ENCODE assay signal across 37 cellular contexts in the genomic region with DNA sequence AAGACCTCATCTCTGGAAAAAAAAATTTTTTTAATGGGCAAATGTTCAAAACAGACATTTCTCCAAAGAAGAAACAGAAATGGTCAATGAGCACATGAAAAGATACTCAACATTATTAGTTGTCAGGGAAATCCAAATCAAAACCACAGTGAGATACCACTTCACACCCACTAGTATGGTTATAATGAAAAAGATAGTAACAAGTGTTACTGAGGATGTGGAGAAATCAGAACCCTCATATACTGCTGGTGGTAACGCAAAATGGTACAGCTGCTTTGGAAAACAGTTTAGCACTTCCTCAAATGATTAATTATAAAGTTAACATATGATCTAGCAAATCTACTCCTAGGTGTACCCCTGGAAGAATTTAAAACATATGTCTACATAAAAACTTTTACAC. TPM values are rescaled to one million over a fixed set of nuclear protein-coding genes. Genes with fewer than 3 reads are reported as not detected.
"Had no signal": no experiment of that assay in that cellular context is flagged by ENCODE, and none has a peak within 500 bp of the region (broad histone marks: within the 10 kb centered on the region; RNA-seq: fewer than 3 reads in every experiment).

No MANE protein-coding gene starts in this region.

- H3K4me1 Mint-ChIP-seq: activated B cell treated with CpG ODN at 0.5 μM for 24 hours; activated CD4-positive, alpha-beta T cell treated with anti-CD3 and anti-CD28 coated beads, Interleukin-2, amount 10 ng/mL, durations not matched to agents 24 days and 14 days; activated naive CD8-positive, alpha-beta T cell treated with anti-CD3 and anti-CD28 coated beads for 36 hours; activated T-helper 17 cell treated with anti-CD3 and anti-CD28 coated beads, Interleukin-2, amount 50 U/mL, for 72 hours; brain had no signal

- ATAC-seq: activated CD8-positive, alpha-beta T cell treated with anti-CD3 and anti-CD28 coated beads for 36 hours; activated T-cell treated with anti-CD3 and anti-CD28 coated beads, Interleukin-2, amount 50 U/mL, for 4 hours; activated T-cell treated with anti-CD3 and anti-CD28 coated beads, Interleukin-2, amount 50 U/mL, for 72 hours; activated T-helper 17 cell treated with anti-CD3 and anti-CD28 coated beads, Interleukin-2, amount 50 U/mL, for 72 hours had no signal

- H3K4me3 ChIP-seq: ascending aorta, cardiac muscle cell had no signal

- H3K4me3 Mint-ChIP-seq: activated B cell treated with CpG ODN at 0.5 μM for 24 hours; activated CD4-positive, alpha-beta memory T cell treated with anti-CD3 and anti-CD28 coated beads for 36 hours; activated CD4-positive, alpha-beta T cell treated with anti-CD3 and anti-CD28 coated beads, Interleukin-2, amount 10 ng/mL, durations not matched to agents 24 days and 14 days; activated CD8-positive, alpha-beta T cell treated with anti-CD3 and anti-CD28 coated beads for 36 hours; activated naive CD4-positive, alpha-beta T cell treated with anti-CD3 and anti-CD28 coated beads for 36 hours; activated naive CD8-positive, alpha-beta T cell treated with anti-CD3 and anti-CD28 coated beads for 36 hours; activated T-cell treated with anti-CD3 and anti-CD28 coated beads, Interleukin-2, amount 50 U/mL, for 4 hours; activated T-cell treated with anti-CD3 and anti-CD28 coated beads, Interleukin-2, amount 50 U/mL, for 72 hours; activated T-helper 1 cell treated with anti-CD3 and anti-CD28 coated beads, Interleukin-12 subunit alpha, Interleukin-12 subunit beta, Interleukin-2, Interleukin-4 antibody, amounts not matched to agents 30 ng/mL and 10 ng/mL and 1 ng/mL, durations not matched to agents 14 hours and 24 hours and 36 hours; activated T-helper 17 cell treated with anti-CD3 and anti-CD28 coated beads, Interleukin-2, amount 50 U/mL, for 72 hours; brain; T-helper 1 cell treated with Interleukin-12 subunit alpha and Interleukin-12 subunit beta and Interleukin-4 antibody, amounts not matched to agents 30 μg/mL and 1 μg/mL, for 36 hours; T-helper 2 cell treated with Interferon-gamma antibody and Interleukin-4, amounts not matched to agents 5 μg/mL and 100 μg/mL, for 36 hours had no signal

- H3K27ac ChIP-seq: ascending aorta, cardiac muscle cell, VCaP had no signal

- DNase-seq: activated B cell treated with CpG ODN at 0.5 μM for 24 hours; activated CD4-positive, alpha-beta memory T cell treated with anti-CD3 and anti-CD28 coated beads for 36 hours; activated CD4-positive, alpha-beta T cell treated with anti-CD3 and anti-CD28 coated beads for 4 hours; activated CD4-positive, alpha-beta T cell treated with anti-CD3 and anti-CD28 coated beads, Interleukin-2, amount 10 ng/mL, durations not matched to agents 24 days and 14 days; activated CD4-positive, alpha-beta T cell treated with anti-CD3 and anti-CD28 coated beads, Interleukin-2, amount 50 U/mL, for 1 hour; activated CD4-positive, alpha-beta T cell treated with anti-CD3 and anti-CD28 coated beads, Interleukin-2, amount 50 U/mL, for 4 hours; activated CD4-positive, CD25-positive, alpha-beta regulatory T cell treated with anti-CD3 and anti-CD28 coated beads, Interleukin-2, amount 50 U/mL, for 72 hours; activated CD8-positive, alpha-beta memory T cell treated with anti-CD3 and anti-CD28 coated beads, Interleukin-2, amount 50 U/mL, for 4 hours; activated CD8-positive, alpha-beta T cell treated with anti-CD3 and anti-CD28 coated beads for 36 hours; activated effector memory CD4-positive, alpha-beta T cell treated with anti-CD3 and anti-CD28 coated beads, Interleukin-2, amount 50 U/mL, for 16 hours; activated gamma-delta T cell treated with Interleukin-2 at 50 U/mL for 16 hours; activated naive CD4-positive, alpha-beta T cell; activated naive CD4-positive, alpha-beta T cell treated with anti-CD3 and anti-CD28 coated beads for 36 hours; activated naive CD4-positive, alpha-beta T cell treated with anti-CD3 and anti-CD28 coated beads, Interleukin-2, amount 50 U/mL, for 16 hours; activated naive CD8-positive, alpha-beta T cell treated with anti-CD3 and anti-CD28 coated beads for 36 hours; activated T-cell treated with anti-CD3 and anti-CD28 coated beads for 4 hours; activated T-cell treated with anti-CD3 and anti-CD28 coated beads, Interleukin-2, amount 50 U/mL, for 1 hour; activated T-cell treated with anti-CD3 and anti-CD28 coated beads, Interleukin-2, amount 50 U/mL, for 4 hours; activated T-cell treated with anti-CD3 and anti-CD28 coated beads, Interleukin-2, amount 50 U/mL, for 72 hours; amygdala; anterior cingulate cortex; caudate nucleus; SW 1271; T-helper 1 cell; T-helper 9 cell had no signal

- FAIRE-seq: bronchial epithelial cell, TTC549 had no signal

- H3K27me3 ChIP-seq: ascending aorta, cardiac muscle cell had no signal

- H3K4me1 ChIP-seq: ascending aorta had no signal

- H3K9me3 ChIP-seq: ascending aorta had no signal

- H3K36me3 ChIP-seq: ascending aorta, cardiac muscle cell had no signal

- H3K9me3 Mint-ChIP-seq: activated B cell treated with CpG ODN at 0.5 μM for 24 hours; activated CD4-positive, alpha-beta memory T cell treated with anti-CD3 and anti-CD28 coated beads for 36 hours; activated CD4-positive, alpha-beta T cell treated with anti-CD3 and anti-CD28 coated beads, Interleukin-2, amount 10 ng/mL, durations not matched to agents 24 days and 14 days; activated CD8-positive, alpha-beta T cell treated with anti-CD3 and anti-CD28 coated beads for 36 hours; activated naive CD4-positive, alpha-beta T cell treated with anti-CD3 and anti-CD28 coated beads for 36 hours; activated naive CD4-positive, alpha-beta T cell treated with anti-CD3 and anti-CD28 coated beads, Interleukin-2, amount 50 U/mL, for 72 hours; activated naive CD8-positive, alpha-beta T cell treated with anti-CD3 and anti-CD28 coated beads for 36 hours; activated T-cell treated with anti-CD3 and anti-CD28 coated beads, Interleukin-2, amount 50 U/mL, for 4 hours; activated T-cell treated with anti-CD3 and anti-CD28 coated beads, Interleukin-2, amount 50 U/mL, for 72 hours; activated T-helper 1 cell treated with anti-CD3 and anti-CD28 coated beads, Interleukin-12 subunit alpha, Interleukin-12 subunit beta, Interleukin-2, Interleukin-4 antibody, amounts not matched to agents 30 ng/mL and 10 ng/mL and 1 ng/mL, durations not matched to agents 14 hours and 24 hours and 36 hours; brain; T-helper 1 cell treated with Interleukin-12 subunit alpha and Interleukin-12 subunit beta and Interleukin-4 antibody, amounts not matched to agents 30 μg/mL and 1 μg/mL, for 36 hours; T-helper 2 cell treated with Interferon-gamma antibody and Interleukin-4, amounts not matched to agents 5 μg/mL and 100 μg/mL, for 36 hours had no signal

- H3K27ac Mint-ChIP-seq: activated B cell treated with CpG ODN at 0.5 μM for 24 hours; activated CD4-positive, alpha-beta memory T cell treated with anti-CD3 and anti-CD28 coated beads for 36 hours; activated CD4-positive, alpha-beta T cell treated with anti-CD3 and anti-CD28 coated beads, Interleukin-2, amount 10 ng/mL, durations not matched to agents 24 days and 14 days; activated CD8-positive, alpha-beta T cell treated with anti-CD3 and anti-CD28 coated beads for 36 hours; activated naive CD4-positive, alpha-beta T cell treated with anti-CD3 and anti-CD28 coated beads for 36 hours; activated naive CD4-positive, alpha-beta T cell treated with anti-CD3 and anti-CD28 coated beads, Interleukin-2, amount 50 U/mL, for 72 hours; activated naive CD8-positive, alpha-beta T cell treated with anti-CD3 and anti-CD28 coated beads for 36 hours; activated T-cell treated with anti-CD3 and anti-CD28 coated beads, Interleukin-2, amount 50 U/mL, for 72 hours; activated T-helper 1 cell treated with anti-CD3 and anti-CD28 coated beads, Interleukin-12 subunit alpha, Interleukin-12 subunit beta, Interleukin-2, Interleukin-4 antibody, amounts not matched to agents 30 ng/mL and 10 ng/mL and 1 ng/mL, durations not matched to agents 14 hours and 24 hours and 36 hours; activated T-helper 17 cell treated with anti-CD3 and anti-CD28 coated beads, Interleukin-2, amount 50 U/mL, for 72 hours; brain; T-helper 1 cell treated with Interleukin-12 subunit alpha and Interleukin-12 subunit beta and Interleukin-4 antibody, amounts not matched to agents 30 μg/mL and 1 μg/mL, for 36 hours; T-helper 2 cell treated with Interferon-gamma antibody and Interleukin-4, amounts not matched to agents 5 μg/mL and 100 μg/mL, for 36 hours had no signal

- H3K36me3 Mint-ChIP-seq: activated CD4-positive, alpha-beta memory T cell treated with anti-CD3 and anti-CD28 coated beads for 36 hours; activated naive CD4-positive, alpha-beta T cell treated with anti-CD3 and anti-CD28 coated beads, Interleukin-2, amount 50 U/mL, for 72 hours; activated naive CD8-positive, alpha-beta T cell treated with anti-CD3 and anti-CD28 coated beads for 36 hours; brain had no signal

RNA-seq across cellular contexts. Expression of a gene that starts 29.0 kb away (rescaled TPM):
- total RNA-seq: activated CD8-positive, alpha-beta memory T cell treated with anti-CD3 and anti-CD28 coated beads for 36 hours; activated CD8-positive, alpha-beta T cell treated with anti-CD3 and anti-CD28 coated beads for 36 hours; activated T-helper 1 cell treated with anti-CD3 and anti-CD28 coated beads, Interleukin-12 subunit alpha, Interleukin-12 subunit beta, Interleukin-2, Interleukin-4 antibody, amounts not matched to agents 30 ng/mL and 10 ng/mL and 1 ng/mL, durations not matched to agents 14 hours and 24 hours and 36 hours; activated T-helper 17 cell treated with anti-CD3 and anti-CD28 coated beads, Interleukin-2, amount 50 U/mL, for 72 hours had no signal
